Comparison of ENCODE assay signal across 1 cellular context in the genomic region with DNA sequence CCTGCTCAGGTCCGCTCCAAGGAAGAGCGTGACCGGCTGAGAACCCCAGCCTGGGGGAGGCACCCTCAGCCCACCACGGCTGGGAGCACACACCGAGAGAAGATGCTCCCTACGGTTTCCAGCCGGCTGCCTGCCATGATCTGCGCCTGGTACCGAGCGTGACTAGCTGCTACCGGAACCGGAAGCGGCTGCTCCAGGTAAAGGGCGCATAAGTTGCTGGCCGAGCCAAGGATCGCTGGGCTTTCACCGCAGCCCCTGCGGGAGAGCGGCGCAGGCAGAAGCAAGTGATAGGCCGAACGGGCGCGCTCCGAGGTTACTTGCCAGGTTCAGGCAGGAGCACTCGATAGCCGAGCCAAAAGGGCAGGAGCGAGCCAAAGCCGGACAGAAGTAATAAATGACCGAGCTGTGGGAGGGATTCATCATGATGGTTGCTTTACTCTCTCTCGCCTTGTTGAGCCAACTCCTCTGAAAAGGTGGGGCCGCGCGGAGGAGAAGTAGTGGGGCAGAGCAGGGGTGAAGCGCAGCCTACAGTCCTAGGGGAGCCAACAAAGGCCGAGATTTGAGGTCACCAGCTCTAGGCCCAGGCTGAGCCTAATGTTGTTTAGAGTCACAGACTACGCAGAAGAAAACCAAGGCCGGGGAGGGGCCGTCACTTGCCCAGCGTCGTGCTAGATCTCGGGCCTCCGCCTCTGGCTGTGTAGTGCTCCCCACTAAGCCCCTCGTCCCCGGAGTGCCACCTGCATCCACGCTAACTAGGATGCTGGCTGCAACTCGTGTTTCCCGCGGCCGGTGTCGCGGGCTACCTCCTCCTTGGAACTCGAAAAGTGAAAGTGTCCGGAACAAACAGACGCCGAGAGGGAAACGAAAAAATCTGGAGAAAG.
TF ChIP-seq lines count a peak whose summit lies in the region.

A gene (minus strand): TSS at position 171 of the 881 bp plus-strand sequence. CDS start 34 bp downstream, at position 137.

TF ChIP-seq in K562, 482 proteins besides CTCF, POLR2A, EP300 and RAD21 (continued from another document and continues in another):
- TF ChIP-seq, protein P1, sequence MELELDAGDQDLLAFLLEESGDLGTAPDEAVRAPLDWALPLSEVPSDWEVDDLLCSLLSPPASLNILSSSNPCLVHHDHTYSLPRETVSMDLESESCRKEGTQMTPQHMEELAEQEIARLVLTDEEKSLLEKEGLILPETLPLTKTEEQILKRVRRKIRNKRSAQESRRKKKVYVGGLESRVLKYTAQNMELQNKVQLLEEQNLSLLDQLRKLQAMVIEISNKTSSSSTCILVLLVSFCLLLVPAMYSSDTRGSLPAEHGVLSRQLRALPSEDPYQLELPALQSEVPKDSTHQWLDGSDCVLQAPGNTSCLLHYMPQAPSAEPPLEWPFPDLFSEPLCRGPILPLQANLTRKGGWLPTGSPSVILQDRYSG (tag; conservative IDR thresholded peaks at IDR 0.05; ENCODE audit: low read depth), result no peak
- TF ChIP-seq KAT7 (CRISPR knock-in tag; IDR thresholded peaks at IDR 0.05; ENCODE audit: borderline replicate concordance), result peak; percentile 96; the same call in 1 of the 2 replicates
- TF ChIP-seq RFX5 (IDR thresholded peaks at IDR 0.05; ENCODE audit: low read depth, low read length), result no peak
- TF ChIP-seq, protein P2, sequence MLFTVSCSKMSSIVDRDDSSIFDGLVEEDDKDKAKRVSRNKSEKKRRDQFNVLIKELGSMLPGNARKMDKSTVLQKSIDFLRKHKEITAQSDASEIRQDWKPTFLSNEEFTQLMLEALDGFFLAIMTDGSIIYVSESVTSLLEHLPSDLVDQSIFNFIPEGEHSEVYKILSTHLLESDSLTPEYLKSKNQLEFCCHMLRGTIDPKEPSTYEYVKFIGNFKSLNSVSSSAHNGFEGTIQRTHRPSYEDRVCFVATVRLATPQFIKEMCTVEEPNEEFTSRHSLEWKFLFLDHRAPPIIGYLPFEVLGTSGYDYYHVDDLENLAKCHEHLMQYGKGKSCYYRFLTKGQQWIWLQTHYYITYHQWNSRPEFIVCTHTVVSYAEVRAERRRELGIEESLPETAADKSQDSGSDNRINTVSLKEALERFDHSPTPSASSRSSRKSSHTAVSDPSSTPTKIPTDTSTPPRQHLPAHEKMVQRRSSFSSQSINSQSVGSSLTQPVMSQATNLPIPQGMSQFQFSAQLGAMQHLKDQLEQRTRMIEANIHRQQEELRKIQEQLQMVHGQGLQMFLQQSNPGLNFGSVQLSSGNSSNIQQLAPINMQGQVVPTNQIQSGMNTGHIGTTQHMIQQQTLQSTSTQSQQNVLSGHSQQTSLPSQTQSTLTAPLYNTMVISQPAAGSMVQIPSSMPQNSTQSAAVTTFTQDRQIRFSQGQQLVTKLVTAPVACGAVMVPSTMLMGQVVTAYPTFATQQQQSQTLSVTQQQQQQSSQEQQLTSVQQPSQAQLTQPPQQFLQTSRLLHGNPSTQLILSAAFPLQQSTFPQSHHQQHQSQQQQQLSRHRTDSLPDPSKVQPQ (CRISPR knock-in tag; IDR thresholded peaks at IDR 0.05; ENCODE audit: borderline replicate concordance), result no peak
- peak; percentile 98 for TF ChIP-seq RBBP5 (IDR thresholded peaks at IDR 0.05; ENCODE audit: borderline replicate concordance, insufficient read depth, low read length, poor library complexity, severe bottlenecking)
- no peak for TF ChIP-seq SMARCE1 (IDR thresholded peaks at IDR 0.05)
- no peak for TF ChIP-seq ZC3H11A (IDR thresholded peaks at IDR 0.05; ENCODE audit: low read depth, low read length)
- TF ChIP-seq, protein P3, sequence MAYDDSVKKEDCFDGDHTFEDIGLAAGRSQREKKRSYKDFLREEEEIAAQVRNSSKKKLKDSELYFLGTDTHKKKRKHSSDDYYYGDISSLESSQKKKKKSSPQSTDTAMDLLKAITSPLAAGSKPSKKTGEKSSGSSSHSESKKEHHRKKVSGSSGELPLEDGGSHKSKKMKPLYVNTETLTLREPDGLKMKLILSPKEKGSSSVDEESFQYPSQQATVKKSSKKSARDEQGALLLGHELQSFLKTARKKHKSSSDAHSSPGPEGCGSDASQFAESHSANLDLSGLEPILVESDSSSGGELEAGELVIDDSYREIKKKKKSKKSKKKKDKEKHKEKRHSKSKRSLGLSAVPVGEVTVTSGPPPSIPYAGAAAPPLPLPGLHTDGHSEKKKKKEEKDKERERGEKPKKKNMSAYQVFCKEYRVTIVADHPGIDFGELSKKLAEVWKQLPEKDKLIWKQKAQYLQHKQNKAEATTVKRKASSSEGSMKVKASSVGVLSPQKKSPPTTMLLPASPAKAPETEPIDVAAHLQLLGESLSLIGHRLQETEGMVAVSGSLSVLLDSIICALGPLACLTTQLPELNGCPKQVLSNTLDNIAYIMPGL (CRISPR knock-in tag; IDR thresholded peaks at IDR 0.05), result no peak
- no peak for TF ChIP-seq ZNF717 (CRISPR knock-in tag; IDR thresholded peaks at IDR 0.05)
- peak; percentile 96 for TF ChIP-seq ELF1 (tag; IDR thresholded peaks at IDR 0.05)
- TF ChIP-seq TSC22D4 (tag; IDR thresholded peaks at IDR 0.05), result no peak
- no peak for TF ChIP-seq HOXB6 (CRISPR knock-in tag; IDR thresholded peaks at IDR 0.05; ENCODE audit: borderline replicate concordance)
- TF ChIP-seq, protein P4, sequence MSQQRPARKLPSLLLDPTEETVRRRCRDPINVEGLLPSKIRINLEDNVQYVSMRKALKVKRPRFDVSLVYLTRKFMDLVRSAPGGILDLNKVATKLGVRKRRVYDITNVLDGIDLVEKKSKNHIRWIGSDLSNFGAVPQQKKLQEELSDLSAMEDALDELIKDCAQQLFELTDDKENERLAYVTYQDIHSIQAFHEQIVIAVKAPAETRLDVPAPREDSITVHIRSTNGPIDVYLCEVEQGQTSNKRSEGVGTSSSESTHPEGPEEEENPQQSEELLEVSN (IDR thresholded peaks at IDR 0.05; ENCODE audit: borderline replicate concordance in 1 of 2, extremely low read depth in 1 of 2, insufficient read depth in 1 of 2, insufficient read length in 1 of 2, low read depth in 1 of 2, low read length in 1 of 2, poor library complexity in 1 of 2, severe bottlenecking in 1 of 2), result peak; percentile 32 to 62
- no peak for TF ChIP-seq BRD9 (IDR thresholded peaks at IDR 0.05; ENCODE audit: low read depth, partially characterized antibody)
- TF ChIP-seq ZNF79 (CRISPR knock-in tag; IDR thresholded peaks at IDR 0.05; ENCODE audit: low read depth), result no peak
- TF ChIP-seq NFIC (IDR thresholded peaks at IDR 0.05), result peak; percentile 78
- no peak for TF ChIP-seq ZNF445 (CRISPR knock-in tag; IDR thresholded peaks at IDR 0.05; ENCODE audit: low read depth)
- TF ChIP-seq MEIS2 (IDR thresholded peaks at IDR 0.05; ENCODE audit: partially characterized antibody), result no peak
- TF ChIP-seq SETDB1 (IDR thresholded peaks at IDR 0.05; ENCODE audit: low read length), result peak; percentile 54
- TF ChIP-seq, protein P5, sequence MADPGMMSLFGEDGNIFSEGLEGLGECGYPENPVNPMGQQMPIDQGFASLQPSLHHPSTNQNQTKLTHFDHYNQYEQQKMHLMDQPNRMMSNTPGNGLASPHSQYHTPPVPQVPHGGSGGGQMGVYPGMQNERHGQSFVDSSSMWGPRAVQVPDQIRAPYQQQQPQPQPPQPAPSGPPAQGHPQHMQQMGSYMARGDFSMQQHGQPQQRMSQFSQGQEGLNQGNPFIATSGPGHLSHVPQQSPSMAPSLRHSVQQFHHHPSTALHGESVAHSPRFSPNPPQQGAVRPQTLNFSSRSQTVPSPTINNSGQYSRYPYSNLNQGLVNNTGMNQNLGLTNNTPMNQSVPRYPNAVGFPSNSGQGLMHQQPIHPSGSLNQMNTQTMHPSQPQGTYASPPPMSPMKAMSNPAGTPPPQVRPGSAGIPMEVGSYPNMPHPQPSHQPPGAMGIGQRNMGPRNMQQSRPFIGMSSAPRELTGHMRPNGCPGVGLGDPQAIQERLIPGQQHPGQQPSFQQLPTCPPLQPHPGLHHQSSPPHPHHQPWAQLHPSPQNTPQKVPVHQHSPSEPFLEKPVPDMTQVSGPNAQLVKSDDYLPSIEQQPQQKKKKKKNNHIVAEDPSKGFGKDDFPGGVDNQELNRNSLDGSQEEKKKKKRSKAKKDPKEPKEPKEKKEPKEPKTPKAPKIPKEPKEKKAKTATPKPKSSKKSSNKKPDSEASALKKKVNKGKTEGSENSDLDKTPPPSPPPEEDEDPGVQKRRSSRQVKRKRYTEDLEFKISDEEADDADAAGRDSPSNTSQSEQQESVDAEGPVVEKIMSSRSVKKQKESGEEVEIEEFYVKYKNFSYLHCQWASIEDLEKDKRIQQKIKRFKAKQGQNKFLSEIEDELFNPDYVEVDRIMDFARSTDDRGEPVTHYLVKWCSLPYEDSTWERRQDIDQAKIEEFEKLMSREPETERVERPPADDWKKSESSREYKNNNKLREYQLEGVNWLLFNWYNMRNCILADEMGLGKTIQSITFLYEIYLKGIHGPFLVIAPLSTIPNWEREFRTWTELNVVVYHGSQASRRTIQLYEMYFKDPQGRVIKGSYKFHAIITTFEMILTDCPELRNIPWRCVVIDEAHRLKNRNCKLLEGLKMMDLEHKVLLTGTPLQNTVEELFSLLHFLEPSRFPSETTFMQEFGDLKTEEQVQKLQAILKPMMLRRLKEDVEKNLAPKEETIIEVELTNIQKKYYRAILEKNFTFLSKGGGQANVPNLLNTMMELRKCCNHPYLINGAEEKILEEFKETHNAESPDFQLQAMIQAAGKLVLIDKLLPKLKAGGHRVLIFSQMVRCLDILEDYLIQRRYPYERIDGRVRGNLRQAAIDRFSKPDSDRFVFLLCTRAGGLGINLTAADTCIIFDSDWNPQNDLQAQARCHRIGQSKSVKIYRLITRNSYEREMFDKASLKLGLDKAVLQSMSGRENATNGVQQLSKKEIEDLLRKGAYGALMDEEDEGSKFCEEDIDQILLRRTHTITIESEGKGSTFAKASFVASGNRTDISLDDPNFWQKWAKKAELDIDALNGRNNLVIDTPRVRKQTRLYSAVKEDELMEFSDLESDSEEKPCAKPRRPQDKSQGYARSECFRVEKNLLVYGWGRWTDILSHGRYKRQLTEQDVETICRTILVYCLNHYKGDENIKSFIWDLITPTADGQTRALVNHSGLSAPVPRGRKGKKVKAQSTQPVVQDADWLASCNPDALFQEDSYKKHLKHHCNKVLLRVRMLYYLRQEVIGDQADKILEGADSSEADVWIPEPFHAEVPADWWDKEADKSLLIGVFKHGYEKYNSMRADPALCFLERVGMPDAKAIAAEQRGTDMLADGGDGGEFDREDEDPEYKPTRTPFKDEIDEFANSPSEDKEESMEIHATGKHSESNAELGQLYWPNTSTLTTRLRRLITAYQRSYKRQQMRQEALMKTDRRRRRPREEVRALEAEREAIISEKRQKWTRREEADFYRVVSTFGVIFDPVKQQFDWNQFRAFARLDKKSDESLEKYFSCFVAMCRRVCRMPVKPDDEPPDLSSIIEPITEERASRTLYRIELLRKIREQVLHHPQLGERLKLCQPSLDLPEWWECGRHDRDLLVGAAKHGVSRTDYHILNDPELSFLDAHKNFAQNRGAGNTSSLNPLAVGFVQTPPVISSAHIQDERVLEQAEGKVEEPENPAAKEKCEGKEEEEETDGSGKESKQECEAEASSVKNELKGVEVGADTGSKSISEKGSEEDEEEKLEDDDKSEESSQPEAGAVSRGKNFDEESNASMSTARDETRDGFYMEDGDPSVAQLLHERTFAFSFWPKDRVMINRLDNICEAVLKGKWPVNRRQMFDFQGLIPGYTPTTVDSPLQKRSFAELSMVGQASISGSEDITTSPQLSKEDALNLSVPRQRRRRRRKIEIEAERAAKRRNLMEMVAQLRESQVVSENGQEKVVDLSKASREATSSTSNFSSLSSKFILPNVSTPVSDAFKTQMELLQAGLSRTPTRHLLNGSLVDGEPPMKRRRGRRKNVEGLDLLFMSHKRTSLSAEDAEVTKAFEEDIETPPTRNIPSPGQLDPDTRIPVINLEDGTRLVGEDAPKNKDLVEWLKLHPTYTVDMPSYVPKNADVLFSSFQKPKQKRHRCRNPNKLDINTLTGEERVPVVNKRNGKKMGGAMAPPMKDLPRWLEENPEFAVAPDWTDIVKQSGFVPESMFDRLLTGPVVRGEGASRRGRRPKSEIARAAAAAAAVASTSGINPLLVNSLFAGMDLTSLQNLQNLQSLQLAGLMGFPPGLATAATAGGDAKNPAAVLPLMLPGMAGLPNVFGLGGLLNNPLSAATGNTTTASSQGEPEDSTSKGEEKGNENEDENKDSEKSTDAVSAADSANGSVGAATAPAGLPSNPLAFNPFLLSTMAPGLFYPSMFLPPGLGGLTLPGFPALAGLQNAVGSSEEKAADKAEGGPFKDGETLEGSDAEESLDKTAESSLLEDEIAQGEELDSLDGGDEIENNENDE (IDR thresholded peaks at IDR 0.05; ENCODE audit: low read depth, low read length), result no peak
- no peak for TF ChIP-seq CEBPB (tag; IDR thresholded peaks at IDR 0.05)
- TF ChIP-seq ILK (tag; IDR thresholded peaks at IDR 0.05; ENCODE audit: borderline replicate concordance, low read depth), result no peak
- no peak for TF ChIP-seq RFX7 (CRISPR knock-in tag; IDR thresholded peaks at IDR 0.05)
- no peak for TF ChIP-seq OTX1 (CRISPR knock-in tag; IDR thresholded peaks at IDR 0.05)
- TF ChIP-seq, protein P6, sequence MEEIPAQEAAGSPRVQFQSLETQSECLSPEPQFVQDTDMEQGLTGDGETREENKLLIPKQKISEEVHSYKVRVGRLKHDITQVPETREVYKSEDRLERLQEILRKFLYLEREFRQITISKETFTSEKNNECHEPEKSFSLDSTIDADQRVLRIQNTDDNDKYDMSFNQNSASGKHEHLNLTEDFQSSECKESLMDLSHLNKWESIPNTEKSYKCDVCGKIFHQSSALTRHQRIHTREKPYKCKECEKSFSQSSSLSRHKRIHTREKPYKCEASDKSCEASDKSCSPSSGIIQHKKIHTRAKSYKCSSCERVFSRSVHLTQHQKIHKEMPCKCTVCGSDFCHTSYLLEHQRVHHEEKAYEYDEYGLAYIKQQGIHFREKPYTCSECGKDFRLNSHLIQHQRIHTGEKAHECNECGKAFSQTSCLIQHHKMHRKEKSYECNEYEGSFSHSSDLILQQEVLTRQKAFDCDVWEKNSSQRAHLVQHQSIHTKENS (CRISPR knock-in tag; IDR thresholded peaks at IDR 0.05), result no peak
- no peak for TF ChIP-seq ZNF668 (CRISPR knock-in tag; IDR thresholded peaks at IDR 0.05)
- TF ChIP-seq, protein P7, sequence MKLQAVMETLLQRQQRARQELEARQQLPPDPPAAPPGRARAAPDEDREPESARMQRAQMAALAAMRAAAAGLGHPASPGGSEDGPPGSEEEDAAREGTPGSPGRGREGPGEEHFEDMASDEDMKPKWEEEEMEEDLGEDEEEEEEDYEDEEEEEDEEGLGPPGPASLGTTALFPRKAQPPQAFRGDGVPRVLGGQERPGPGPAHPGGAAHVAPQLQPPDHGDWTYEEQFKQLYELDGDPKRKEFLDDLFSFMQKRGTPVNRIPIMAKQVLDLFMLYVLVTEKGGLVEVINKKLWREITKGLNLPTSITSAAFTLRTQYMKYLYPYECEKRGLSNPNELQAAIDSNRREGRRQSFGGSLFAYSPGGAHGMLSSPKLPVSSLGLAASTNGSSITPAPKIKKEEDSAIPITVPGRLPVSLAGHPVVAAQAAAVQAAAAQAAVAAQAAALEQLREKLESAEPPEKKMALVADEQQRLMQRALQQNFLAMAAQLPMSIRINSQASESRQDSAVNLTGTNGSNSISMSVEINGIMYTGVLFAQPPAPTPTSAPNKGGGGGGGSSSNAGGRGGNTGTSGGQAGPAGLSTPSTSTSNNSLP (IDR thresholded peaks at IDR 0.05; ENCODE audit: borderline replicate concordance, low read depth, low read length), result peak; percentile 80; the same call in 1 of the 2 replicates
- TF ChIP-seq, protein P8, sequence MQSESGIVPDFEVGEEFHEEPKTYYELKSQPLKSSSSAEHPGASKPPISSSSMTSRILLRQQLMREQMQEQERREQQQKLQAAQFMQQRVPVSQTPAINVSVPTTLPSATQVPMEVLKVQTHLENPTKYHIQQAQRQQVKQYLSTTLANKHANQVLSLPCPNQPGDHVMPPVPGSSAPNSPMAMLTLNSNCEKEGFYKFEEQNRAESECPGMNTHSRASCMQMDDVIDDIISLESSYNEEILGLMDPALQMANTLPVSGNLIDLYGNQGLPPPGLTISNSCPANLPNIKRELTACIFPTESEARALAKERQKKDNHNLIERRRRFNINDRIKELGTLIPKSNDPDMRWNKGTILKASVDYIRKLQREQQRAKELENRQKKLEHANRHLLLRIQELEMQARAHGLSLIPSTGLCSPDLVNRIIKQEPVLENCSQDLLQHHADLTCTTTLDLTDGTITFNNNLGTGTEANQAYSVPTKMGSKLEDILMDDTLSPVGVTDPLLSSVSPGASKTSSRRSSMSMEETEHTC (IDR thresholded peaks at IDR 0.05), result no peak
